Comparison of ENCODE assay signal across 9 cellular contexts in genomic region chr19:48963371-48964204, GRCh38. TPM values are rescaled to one million over a fixed set of nuclear protein-coding genes. Genes with fewer than 3 reads are reported as not detected.
DNase-seq lines count a peak whose midpoint lies in the region; FAIRE-seq and TF ChIP-seq lines count a peak whose summit lies in the region.
"Had no signal": no experiment of that assay in that cellular context is flagged by ENCODE, and none has a peak within 500 bp of the region (broad histone marks: within the 10 kb centered on the region; RNA-seq: fewer than 3 reads in every experiment).

No MANE protein-coding gene starts in this region.

- H3K36me3 ChIP-seq in endothelial cell of umbilical vein (ENCODE audit: control insufficient read depth in 2 of 2, extremely low read depth in 1 of 2, insufficient read depth in 2 of 2, low read length in 2 of 2), result peaks cover 3 to 4% of the 10 kb centered on the region in 2 experiments

- H3K36me3 Mint-ChIP-seq in mesothelial cell of epicardium, result peaks cover 19% of the 10 kb centered on the region

- FAIRE-seq in endothelial cell of umbilical vein (lab: Jason Lieb, UNC), result peak; percentile 87
- FAIRE-seq: A204.1 had no signal

- H3K4me2 ChIP-seq in endothelial cell of umbilical vein (ENCODE audit: insufficient read depth, low read length), result peak overlapping the region; percentile 27

- peak overlapping the region; percentile 100 for H3K4me3 Mint-ChIP-seq in mesothelial cell of epicardium

- CTCF ChIA-PET in endothelial cell of umbilical vein (lab: Charles Lee), result interaction anchor here (0.6 to 1.0 kb wide), 3 partner anchors 11 to 128 kb away, joined by 3 read pairs; partner anchors contain the start of gene HSD17B14

- TF ChIP-seq POLR2A in endothelial cell of umbilical vein (IDR thresholded peaks at IDR 0.05; ENCODE audit: low read depth, low read length), result peak; percentile 58

- no peaks in the 10 kb centered on the region for H3K9me3 ChIP-seq in endothelial cell of umbilical vein (replicated peaks; ENCODE audit: control insufficient read depth, insufficient read depth, low read length)

- DNase-seq in DMS 273 (lab: John Stamatoyannopoulos, UW; ENCODE audit: unreplicated experiment) (peak; percentile 68), DMS 273 treated with DMSO at 0.1 percent for 48 hours (lab: John Stamatoyannopoulos, UW) (no peak), NCI-H2171 (lab: John Stamatoyannopoulos, UW) (peak; percentile 20), endothelial cell of umbilical vein (ENCODE audit: low read depth, low spot score) (peak; percentile 73), mesothelial cell of epicardium (ENCODE audit: low spot score in 2 of 2, unreplicated experiment in 2 of 2) (peak; percentile 63 to 76), cortex of kidney (lab: John Stamatoyannopoulos, UW) (no peak)
- peak; percentile 70 for DNase-seq in activated CD8-positive, alpha-beta memory T cell treated with anti-CD3 and anti-CD28 coated beads, Interleukin-2, amount 50 U/mL, for 4 hours
- DNase-seq in stimulated activated CD8-positive, alpha-beta memory T cell treated with anti-CD3 and anti-CD28 coated beads, Interleukin-2, amount 100 ng/mL, for 1 hour (ENCODE audit: low read depth in 2 of 2), result peak; percentile 35 to 42

- H3K4me3 ChIP-seq in endothelial cell of umbilical vein (replicated peaks in 1 of 3; ENCODE audit: insufficient read depth in 1 of 3, low read depth in 1 of 3, low read length in 3 of 3), result no peak overlapping the region

- peaks cover 3% of the 10 kb centered on the region for H4K20me1 ChIP-seq in endothelial cell of umbilical vein (replicated peaks; ENCODE audit: control insufficient read depth, extremely low read depth, insufficient read depth, low read length)

- BruUV-seq in endothelial cell of umbilical vein (replicated peaks; lab: Mats Ljungman, UMichigan), result no TSS peak

- H3K9me1 ChIP-seq in endothelial cell of umbilical vein (replicated peaks; ENCODE audit: control insufficient read depth, extremely low read depth, insufficient read depth, low read length), result no peaks in the 10 kb centered on the region

- peak overlapping the region; percentile 97 for H3K27ac ChIP-seq in endothelial cell of umbilical vein (ENCODE audit: insufficient read depth, low read depth, low read length)

- intact Hi-C loops in endothelial cell of umbilical vein (cut with micrococcal nuclease), result loop anchor here (2.0 kb wide), 2 partner anchors 63 to 91 kb away; partner anchors contain the start of genes NUCB1 and PPP1R15A

- peaks cover 43% of the 10 kb centered on the region for H3K4me1 Mint-ChIP-seq in mesothelial cell of epicardium

- dilution Hi-C loops in endothelial cell of umbilical vein (cut with MboI; ENCODE audit: extremely low pct_ligation_motif_present, low sequenced_read_pairs), result no loop called here

- TF ChIP-seq CTCF in endothelial cell of umbilical vein (IDR thresholded peaks at IDR 0.05; ENCODE audit: extremely low read depth in 1 of 2, insufficient read depth in 1 of 2, low read depth in 1 of 2, low read length in 2 of 2), result no peak
- no peak for TF ChIP-seq CTCF in mesothelial cell of epicardium (IDR thresholded peaks at IDR 0.05; ENCODE audit: unreplicated experiment)

- peaks cover 25% of the 10 kb centered on the region for H3K4me1 ChIP-seq in endothelial cell of umbilical vein (ENCODE audit: control insufficient read depth, extremely low read depth, insufficient read depth, low read length)

- peak overlapping the region; percentile 100 for H3K27ac Mint-ChIP-seq in mesothelial cell of epicardium

- POLR2A ChIA-PET in endothelial cell of umbilical vein (lab: Charles Lee), result interaction anchor here (1.1 to 1.7 kb wide), 3 partner anchors 9 to 92 kb away, joined by 4 to 9 read pairs (median 4); partner anchors contain the start of genes BAX and PPP1R15A

- H3K9ac ChIP-seq in endothelial cell of umbilical vein (replicated peaks; ENCODE audit: extremely low read depth, insufficient read depth, low read length), result peak overlapping the region; percentile 63

- peaks cover 16% of the 10 kb centered on the region for H3K79me2 ChIP-seq in endothelial cell of umbilical vein (ENCODE audit: control insufficient read depth, insufficient read depth, low read length)

- H2AFZ ChIP-seq in endothelial cell of umbilical vein (ENCODE audit: low read depth, low read length), result peak overlapping the region; percentile 37

- no peaks in the 10 kb centered on the region for H3K27me3 Mint-ChIP-seq in mesothelial cell of epicardium (ENCODE audit: low read depth)

- no peaks in the 10 kb centered on the region for H3K27me3 ChIP-seq in endothelial cell of umbilical vein (ENCODE audit: control insufficient read depth in 2 of 2, insufficient read depth in 2 of 2, low read length in 2 of 2)

- H3K9me3 Mint-ChIP-seq in mesothelial cell of epicardium, result no peaks in the 10 kb centered on the region

TF ChIP-seq in endothelial cell of umbilical vein, 7 proteins besides CTCF, POLR2A, EP300 and RAD21:
- TF ChIP-seq JUN (IDR thresholded peaks at IDR 0.05; ENCODE audit: borderline replicate concordance, insufficient read depth, insufficient read length, low read depth) (peak; percentile 46), POLR2AphosphoS5 (IDR thresholded peaks at IDR 0.05; ENCODE audit: insufficient read depth, low read depth, low read length) (peak; percentile 84), FOS (IDR thresholded peaks at IDR 0.05; ENCODE audit: borderline replicate concordance, insufficient read depth, low read length) (peak; percentile 86), MYC (IDR thresholded peaks at IDR 0.05; ENCODE audit: low read depth, low read length) (no peak), GATA2 (IDR thresholded peaks at IDR 0.05; ENCODE audit: insufficient read depth, insufficient read length, low read depth, low read length) (no peak), EZH2 (IDR thresholded peaks at IDR 0.05; ENCODE audit: borderline replicate concordance, low read depth, low read length, severe bottlenecking) (no peak)
- TF ChIP-seq, protein P1, sequence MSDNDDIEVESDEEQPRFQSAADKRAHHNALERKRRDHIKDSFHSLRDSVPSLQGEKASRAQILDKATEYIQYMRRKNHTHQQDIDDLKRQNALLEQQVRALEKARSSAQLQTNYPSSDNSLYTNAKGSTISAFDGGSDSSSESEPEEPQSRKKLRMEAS (IDR thresholded peaks at IDR 0.05; ENCODE audit: insufficient read depth, insufficient read length), result no peak

RNA-seq across cellular contexts. Expression of gene FTL, which starts 1.5 kb away (rescaled TPM):
- total RNA-seq in endothelial cell of umbilical vein, result 1,636 and 1,937 TPM in 2 replicates
- 2,748 and 3,914 TPM in 2 replicates for polyA plus RNA-seq in endothelial cell of umbilical vein
- polyA plus RNA-seq in endothelial cell of umbilical vein (2011; cell fraction: cytosol; rRNA removed), result 1,662 and 2,128 TPM in 2 replicates
- 331 and 578 TPM in 2 replicates for polyA plus RNA-seq in endothelial cell of umbilical vein (2011; cell fraction: nucleus; rRNA removed)
- polyA plus RNA-seq in endothelial cell of umbilical vein (2012), result 2,261 and 3,115 TPM in 2 replicates
- polyA minus RNA-seq in endothelial cell of umbilical vein, result 849 and 921 TPM in 2 replicates
- polyA minus RNA-seq in endothelial cell of umbilical vein (2011; cell fraction: cytosol; rRNA and poly(A)+ RNA removed), result 537 TPM
- polyA minus RNA-seq in endothelial cell of umbilical vein (2011; cell fraction: nucleus; rRNA and poly(A)+ RNA removed), result 79.5 and 111 TPM in 2 replicates
- 1,022 to 1,078 TPM (median 1,064 TPM) in 3 replicates for total RNA-seq in mesothelial cell of epicardium

RNA-seq across cellular contexts. Expression of gene BAX, which starts 8.9 kb away (rescaled TPM):
- total RNA-seq in endothelial cell of umbilical vein (267 and 295 TPM in 2 replicates), mesothelial cell of epicardium (119 to 129 TPM (median 119 TPM) in 3 replicates)
- polyA plus RNA-seq in endothelial cell of umbilical vein, result 283 and 359 TPM in 2 replicates
- 221 and 270 TPM in 2 replicates for polyA plus RNA-seq in endothelial cell of umbilical vein (2011; cell fraction: cytosol; rRNA removed)
- polyA plus RNA-seq in endothelial cell of umbilical vein (2011; cell fraction: nucleus; rRNA removed), result 241 and 245 TPM in 2 replicates
- 414 and 430 TPM in 2 replicates for polyA plus RNA-seq in endothelial cell of umbilical vein (2012)
- 121 and 127 TPM in 2 replicates for polyA minus RNA-seq in endothelial cell of umbilical vein
- 38.0 TPM for polyA minus RNA-seq in endothelial cell of umbilical vein (2011; cell fraction: cytosol; rRNA and poly(A)+ RNA removed)
- 77.4 and 104 TPM in 2 replicates for polyA minus RNA-seq in endothelial cell of umbilical vein (2011; cell fraction: nucleus; rRNA and poly(A)+ RNA removed)

RNA-seq across cellular contexts. Expression of gene GYS1, which starts 29.5 kb away (rescaled TPM):
- total RNA-seq in endothelial cell of umbilical vein (53.9 and 58.9 TPM in 2 replicates), mesothelial cell of epicardium (53.6 to 60.5 TPM (median 58.8 TPM) in 3 replicates)
- polyA plus RNA-seq in endothelial cell of umbilical vein, result 39.0 and 41.7 TPM in 2 replicates
- 28.7 and 31.3 TPM in 2 replicates for polyA plus RNA-seq in endothelial cell of umbilical vein (2011; cell fraction: cytosol; rRNA removed)
- 58.2 and 75.4 TPM in 2 replicates for polyA plus RNA-seq in endothelial cell of umbilical vein (2011; cell fraction: nucleus; rRNA removed)
- polyA plus RNA-seq in endothelial cell of umbilical vein (2012), result 57.7 and 64.6 TPM in 2 replicates
- 41.1 and 61.1 TPM in 2 replicates for polyA minus RNA-seq in endothelial cell of umbilical vein
- 38.7 TPM for polyA minus RNA-seq in endothelial cell of umbilical vein (2011; cell fraction: cytosol; rRNA and poly(A)+ RNA removed)
- polyA minus RNA-seq in endothelial cell of umbilical vein (2011; cell fraction: nucleus; rRNA and poly(A)+ RNA removed), result 26.9 and 29.9 TPM in 2 replicates

RNA-seq across cellular contexts. Expression of gene DHDH, which starts 30.1 kb away (rescaled TPM):
- total RNA-seq in endothelial cell of umbilical vein (not detected in 2 replicates), mesothelial cell of epicardium (2.3 to 3.5 TPM (median 3.2 TPM) in 3 replicates)
- not detected in 2 replicates for polyA plus RNA-seq in endothelial cell of umbilical vein
- polyA plus RNA-seq in endothelial cell of umbilical vein (2011; cell fraction: cytosol; rRNA removed), result not detected in 2 replicates
- not detected in 2 replicates for polyA plus RNA-seq in endothelial cell of umbilical vein (2011; cell fraction: nucleus; rRNA removed)
- not detected in 2 replicates for polyA plus RNA-seq in endothelial cell of umbilical vein (2012)
- polyA minus RNA-seq in endothelial cell of umbilical vein, result not detected in 2 replicates
- polyA minus RNA-seq in endothelial cell of umbilical vein (2011; cell fraction: cytosol; rRNA and poly(A)+ RNA removed), result not detected
- polyA minus RNA-seq in endothelial cell of umbilical vein (2011; cell fraction: nucleus; rRNA and poly(A)+ RNA removed), result not detected in 2 replicates

RNA-seq across cellular contexts. Expression of gene RUVBL2, which starts 30.1 kb away (rescaled TPM):
- 110 and 115 TPM in 2 replicates for total RNA-seq in endothelial cell of umbilical vein
- 185 and 200 TPM in 2 replicates for polyA plus RNA-seq in endothelial cell of umbilical vein
- 190 and 194 TPM in 2 replicates for polyA plus RNA-seq in endothelial cell of umbilical vein (2011; cell fraction: cytosol; rRNA removed)
- polyA plus RNA-seq in endothelial cell of umbilical vein (2011; cell fraction: nucleus; rRNA removed), result 192 and 197 TPM in 2 replicates
- polyA plus RNA-seq in endothelial cell of umbilical vein (2012), result 148 and 185 TPM in 2 replicates
- polyA minus RNA-seq in endothelial cell of umbilical vein, result 106 and 142 TPM in 2 replicates
- polyA minus RNA-seq in endothelial cell of umbilical vein (2011; cell fraction: cytosol; rRNA and poly(A)+ RNA removed), result 189 TPM
- polyA minus RNA-seq in endothelial cell of umbilical vein (2011; cell fraction: nucleus; rRNA and poly(A)+ RNA removed), result 39.0 and 64.7 TPM in 2 replicates
- 62.2 to 67.5 TPM (median 64.2 TPM) in 3 replicates for total RNA-seq in mesothelial cell of epicardium

Comparison
In these comparisons a context has a peak if more than half of its experiments do, and no peak if none do; other contexts are left out.
1. DNase-seq: peak in DMS 273 (single experiment), NCI-H2171 (single experiment), activated CD8-positive, alpha-beta memory T cell treated with anti-CD3 and anti-CD28 coated beads, Interleukin-2, amount 50 U/mL, for 4 hours (single experiment), endothelial cell of umbilical vein (single experiment), mesothelial cell of epicardium (2 of 2) and stimulated activated CD8-positive, alpha-beta memory T cell treated with anti-CD3 and anti-CD28 coated beads, Interleukin-2, amount 100 ng/mL, for 1 hour (2 of 2); none in DMS 273 treated with DMSO at 0.1 percent for 48 hours (single experiment) and cortex of kidney (single experiment).